Comparison of ENCODE assay signal across 28 cellular contexts in genomic region chrX:72352786-72353185, GRCh38. TPM values are rescaled to one million over a fixed set of nuclear protein-coding genes. Genes with fewer than 3 reads are reported as not detected.
"Had no signal": no experiment of that assay in that cellular context is flagged by ENCODE, and none has a peak within 500 bp of the region (broad histone marks: within the 10 kb centered on the region; RNA-seq: fewer than 3 reads in every experiment).

No MANE protein-coding gene starts in this region.

- H3K36me3 ChIP-seq: lower lobe of right lung, ovary, right atrium auricular region, right lobe of liver, thyroid gland, transverse colon, vagina had no signal

- H3K9me3 ChIP-seq: left lung, lower lobe of right lung, ovary, right atrium auricular region, right lobe of liver, stomach, testis, thyroid gland, transverse colon, upper lobe of left lung, vagina had no signal

- H3K27ac ChIP-seq: left lung, lower lobe of right lung, ovary, right atrium auricular region, right lobe of liver, stomach, testis, thyroid gland, transverse colon, upper lobe of left lung, vagina had no signal

- H3K4me1 ChIP-seq: left lung, lower lobe of right lung, right atrium auricular region, right lobe of liver, stomach, thyroid gland, transverse colon, upper lobe of left lung had no signal

- ATAC-seq: left colon; left lung; lower lobe of right lung; naive thymus-derived CD4-positive, alpha-beta T cell; natural killer cell treated with Interleukin-12 subunit alpha and Interleukin-12 subunit beta and Interleukin-15 and Interleukin-18, amount 100 ng/mL, for 72 hours; right lobe of liver; stimulated activated naive B cell treated with anti-CD40 and anti-IgM and Interleukin-4, amounts not matched to agents 10 μg/mL and 1 μg/mL and 100 μg/mL, for 72 hours; stimulated activated naive CD8-positive, alpha-beta T cell treated with anti-CD3 and anti-CD28 coated beads, Interleukin-15, Interleukin-2, amounts not matched to agents 100 U/mL and 50 U/mL, for 24 hours had no signal

- H3K9me3 Mint-ChIP-seq: naive thymus-derived CD4-positive, alpha-beta T cell; natural killer cell treated with Interleukin-12 subunit alpha and Interleukin-12 subunit beta and Interleukin-15 and Interleukin-18, amount 100 ng/mL, for 72 hours; stimulated activated naive B cell treated with anti-CD40 and anti-IgM and Interleukin-4, amounts not matched to agents 10 μg/mL and 1 μg/mL and 100 μg/mL, for 72 hours had no signal

- DNase-seq: hippocampal formation; kidney; left colon; left lung; lower lobe of right lung; mammary epithelial cell; mesendoderm; naive thymus-derived CD4-positive, alpha-beta T cell; ovary; right lobe of liver; stimulated activated CD4-positive, alpha-beta T cell treated with anti-CD3 and anti-CD28 coated beads, Interleukin-1b, Interleukin-23, amount 100 ng/mL, for 48 hours; stimulated activated CD4-positive, alpha-beta T cell treated with anti-CD3 and anti-CD28 coated beads, Interleukin-4, amount 100 ng/mL, for 1 hour; stimulated activated naive B cell treated with anti-CD40 and anti-IgM and Interleukin-4, amounts not matched to agents 10 μg/mL and 1 μg/mL and 100 μg/mL, for 72 hours; stimulated activated naive CD8-positive, alpha-beta T cell treated with anti-CD3 and anti-CD28 coated beads, Interleukin-15, Interleukin-2, amounts not matched to agents 100 U/mL and 50 U/mL, for 24 hours; stomach; testis; thyroid gland; transverse colon; upper lobe of left lung had no signal

- H3K27me3 Mint-ChIP-seq: naive thymus-derived CD4-positive, alpha-beta T cell; progenitor cell of endocrine pancreas had no signal

- H3K4me1 Mint-ChIP-seq: mesothelial cell of epicardium; stimulated activated naive B cell treated with anti-CD40 and anti-IgM and Interleukin-4, amounts not matched to agents 10 μg/mL and 1 μg/mL and 100 μg/mL, for 72 hours had no signal

- H3K4me2 ChIP-seq: smooth muscle cell had no signal

- H3K27ac Mint-ChIP-seq: mesothelial cell of epicardium; naive thymus-derived CD4-positive, alpha-beta T cell; natural killer cell treated with Interleukin-12 subunit alpha and Interleukin-12 subunit beta and Interleukin-15 and Interleukin-18, amount 100 ng/mL, for 72 hours; progenitor cell of endocrine pancreas; stimulated activated naive B cell treated with anti-CD40 and anti-IgM and Interleukin-4, amounts not matched to agents 10 μg/mL and 1 μg/mL and 100 μg/mL, for 72 hours had no signal

- H3K27me3 ChIP-seq: ovary, right atrium auricular region, right lobe of liver, stomach, testis, thyroid gland, transverse colon, upper lobe of left lung, vagina had no signal

- H3K4me3 ChIP-seq: left lung, lower lobe of right lung, ovary, right atrium auricular region, right lobe of liver, smooth muscle cell, stomach, testis, thyroid gland, transverse colon, upper lobe of left lung, vagina had no signal

- FAIRE-seq: islet of Langerhans, kidney had no signal

- H3K4me3 Mint-ChIP-seq: mesothelial cell of epicardium; naive thymus-derived CD4-positive, alpha-beta T cell; natural killer cell treated with Interleukin-12 subunit alpha and Interleukin-12 subunit beta and Interleukin-15 and Interleukin-18, amount 100 ng/mL, for 72 hours; stimulated activated naive B cell treated with anti-CD40 and anti-IgM and Interleukin-4, amounts not matched to agents 10 μg/mL and 1 μg/mL and 100 μg/mL, for 72 hours had no signal

RNA-seq across cellular contexts. Expression of gene CITED1, which starts 47.1 kb away (rescaled TPM):
- total RNA-seq: liver, renal cortical epithelial cell, right lobe of liver had no signal
